In the genomic region with DNA sequence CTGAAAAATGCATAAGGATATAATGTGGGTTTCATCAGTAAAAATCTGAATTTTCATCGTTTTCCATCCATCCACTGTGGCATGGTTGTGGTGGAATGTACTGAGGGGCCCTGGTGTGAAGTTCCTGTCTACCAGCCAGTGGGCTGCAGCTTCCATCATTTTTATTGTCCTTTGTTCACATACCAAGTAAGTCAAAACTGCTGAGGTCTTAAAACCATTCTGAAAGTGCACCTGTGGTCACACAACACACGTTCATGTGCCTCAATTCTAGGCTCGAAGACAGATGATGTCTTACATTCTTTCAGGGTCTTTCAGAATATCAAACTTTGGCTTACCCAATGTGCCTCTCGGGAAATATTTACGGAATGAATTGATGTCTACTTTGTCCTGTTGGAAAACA, we compare ENCODE assay signal across 15 cellular contexts. TPM values are rescaled to one million over a fixed set of nuclear protein-coding genes. Genes with fewer than 3 reads are reported as not detected.
"Had no signal": no experiment of that assay in that cellular context is flagged by ENCODE, and none has a peak within 500 bp of the region (broad histone marks: within the 10 kb centered on the region; RNA-seq: fewer than 3 reads in every experiment).

No MANE protein-coding gene starts in this region.

RNA-seq across cellular contexts. Expression of a gene that starts 6.2 kb away (rescaled TPM):
- total RNA-seq: activated CD4-positive, alpha-beta memory T cell treated with anti-CD3 and anti-CD28 coated beads, Interleukin-2, amount 10 ng/mL, durations not matched to agents 7 days and 5 days; activated CD4-positive, alpha-beta T cell treated with anti-CD3 and anti-CD28 coated beads for 36 hours; activated CD4-positive, alpha-beta T cell treated with anti-CD3 and anti-CD28 coated beads, Interleukin-2, amount 10 ng/mL, durations not matched to agents 7 days and 5 days; activated CD8-positive, alpha-beta memory T cell treated with anti-CD3 and anti-CD28 coated beads, Interleukin-2, amount 10 ng/mL, durations not matched to agents 7 days and 5 days; activated CD8-positive, alpha-beta T cell treated with anti-CD3 and anti-CD28 coated beads, Interleukin-2, amount 10 ng/mL, durations not matched to agents 7 days and 5 days; activated naive CD8-positive, alpha-beta T cell treated with anti-CD3 and anti-CD28 coated beads, Interleukin-2, amount 10 ng/mL, durations not matched to agents 7 days and 5 days; activated T-helper 2 cell treated with anti-CD3 and anti-CD28 coated beads, Interferon-gamma antibody, Interleukin-2, Interleukin-4, amounts not matched to agents 10 μg/mL and 5 μg/mL and 100 μg/mL, durations not matched to agents 14 hours and 24 hours and 36 hours; ascending aorta; bronchial epithelial cell; cardiac muscle cell; chondrocyte; T-helper 2 cell treated with Interferon-gamma antibody and Interleukin-4, amounts not matched to agents 100 ng/mL and 5 ng/mL, for 36 hours; WTC11 had no signal
- polyA plus RNA-seq: adipose tissue, cardiac muscle cell had no signal

RNA-seq across cellular contexts. Expression of a gene that starts 33.9 kb away (rescaled TPM):
- total RNA-seq: activated CD4-positive, alpha-beta memory T cell treated with anti-CD3 and anti-CD28 coated beads, Interleukin-2, amount 10 ng/mL, durations not matched to agents 7 days and 5 days; activated CD4-positive, alpha-beta T cell treated with anti-CD3 and anti-CD28 coated beads for 36 hours; activated CD4-positive, alpha-beta T cell treated with anti-CD3 and anti-CD28 coated beads, Interleukin-2, amount 10 ng/mL, durations not matched to agents 7 days and 5 days; activated CD8-positive, alpha-beta memory T cell treated with anti-CD3 and anti-CD28 coated beads, Interleukin-2, amount 10 ng/mL, durations not matched to agents 7 days and 5 days; activated CD8-positive, alpha-beta T cell treated with anti-CD3 and anti-CD28 coated beads, Interleukin-2, amount 10 ng/mL, durations not matched to agents 7 days and 5 days; activated naive CD8-positive, alpha-beta T cell treated with anti-CD3 and anti-CD28 coated beads, Interleukin-2, amount 10 ng/mL, durations not matched to agents 7 days and 5 days; activated T-helper 2 cell treated with anti-CD3 and anti-CD28 coated beads, Interferon-gamma antibody, Interleukin-2, Interleukin-4, amounts not matched to agents 10 μg/mL and 5 μg/mL and 100 μg/mL, durations not matched to agents 14 hours and 24 hours and 36 hours; ascending aorta; bronchial epithelial cell; cardiac muscle cell; chondrocyte; T-helper 17 cell; T-helper 2 cell treated with Interferon-gamma antibody and Interleukin-4, amounts not matched to agents 100 ng/mL and 5 ng/mL, for 36 hours; WTC11 had no signal
- polyA plus RNA-seq: adipose tissue, cardiac muscle cell had no signal

RNA-seq across cellular contexts. Expression of a gene that starts 36.4 kb away (rescaled TPM):
- total RNA-seq: activated CD4-positive, alpha-beta memory T cell treated with anti-CD3 and anti-CD28 coated beads, Interleukin-2, amount 10 ng/mL, durations not matched to agents 7 days and 5 days; activated CD4-positive, alpha-beta T cell treated with anti-CD3 and anti-CD28 coated beads for 36 hours; activated CD4-positive, alpha-beta T cell treated with anti-CD3 and anti-CD28 coated beads, Interleukin-2, amount 10 ng/mL, durations not matched to agents 7 days and 5 days; activated CD8-positive, alpha-beta memory T cell treated with anti-CD3 and anti-CD28 coated beads, Interleukin-2, amount 10 ng/mL, durations not matched to agents 7 days and 5 days; activated CD8-positive, alpha-beta T cell treated with anti-CD3 and anti-CD28 coated beads, Interleukin-2, amount 10 ng/mL, durations not matched to agents 7 days and 5 days; activated naive CD8-positive, alpha-beta T cell treated with anti-CD3 and anti-CD28 coated beads, Interleukin-2, amount 10 ng/mL, durations not matched to agents 7 days and 5 days; activated T-helper 2 cell treated with anti-CD3 and anti-CD28 coated beads, Interferon-gamma antibody, Interleukin-2, Interleukin-4, amounts not matched to agents 10 μg/mL and 5 μg/mL and 100 μg/mL, durations not matched to agents 14 hours and 24 hours and 36 hours; ascending aorta; bronchial epithelial cell; cardiac muscle cell; chondrocyte; T-helper 17 cell; T-helper 2 cell treated with Interferon-gamma antibody and Interleukin-4, amounts not matched to agents 100 ng/mL and 5 ng/mL, for 36 hours; WTC11 had no signal
- polyA plus RNA-seq: adipose tissue, cardiac muscle cell had no signal

RNA-seq across cellular contexts. Expression of a gene that starts 49.1 kb away (rescaled TPM):
- total RNA-seq: activated CD4-positive, alpha-beta memory T cell treated with anti-CD3 and anti-CD28 coated beads, Interleukin-2, amount 10 ng/mL, durations not matched to agents 7 days and 5 days; activated CD4-positive, alpha-beta T cell treated with anti-CD3 and anti-CD28 coated beads for 36 hours; activated CD4-positive, alpha-beta T cell treated with anti-CD3 and anti-CD28 coated beads, Interleukin-2, amount 10 ng/mL, durations not matched to agents 7 days and 5 days; activated CD8-positive, alpha-beta memory T cell treated with anti-CD3 and anti-CD28 coated beads, Interleukin-2, amount 10 ng/mL, durations not matched to agents 7 days and 5 days; activated CD8-positive, alpha-beta T cell treated with anti-CD3 and anti-CD28 coated beads, Interleukin-2, amount 10 ng/mL, durations not matched to agents 7 days and 5 days; activated naive CD8-positive, alpha-beta T cell treated with anti-CD3 and anti-CD28 coated beads, Interleukin-2, amount 10 ng/mL, durations not matched to agents 7 days and 5 days; activated T-helper 2 cell treated with anti-CD3 and anti-CD28 coated beads, Interferon-gamma antibody, Interleukin-2, Interleukin-4, amounts not matched to agents 10 μg/mL and 5 μg/mL and 100 μg/mL, durations not matched to agents 14 hours and 24 hours and 36 hours; ascending aorta; bronchial epithelial cell; cardiac muscle cell; chondrocyte; T-helper 17 cell; T-helper 2 cell treated with Interferon-gamma antibody and Interleukin-4, amounts not matched to agents 100 ng/mL and 5 ng/mL, for 36 hours; WTC11 had no signal
- polyA plus RNA-seq: adipose tissue, cardiac muscle cell had no signal
